In the genomic region with DNA sequence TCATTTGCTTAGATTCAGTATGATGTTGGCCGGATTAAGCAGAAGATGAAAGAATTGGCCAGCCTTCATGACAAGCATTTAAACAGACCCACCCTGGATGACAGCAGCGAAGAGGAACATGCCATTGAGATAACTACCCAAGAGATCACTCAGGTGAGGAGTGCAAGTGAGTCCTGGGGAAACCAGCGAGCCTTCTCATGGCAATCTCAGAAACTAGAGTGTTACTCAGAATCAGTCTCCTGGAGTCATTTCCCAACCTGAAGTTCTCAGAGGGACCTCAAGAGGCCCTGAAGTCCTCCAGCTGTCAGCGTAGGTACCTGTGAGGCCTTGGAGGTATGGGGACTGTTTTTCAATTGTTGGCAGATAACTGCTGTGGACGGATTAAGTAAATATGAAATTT, we compare ENCODE assay signal across 20 cellular contexts. TPM values are rescaled to one million over a fixed set of nuclear protein-coding genes. Genes with fewer than 3 reads are reported as not detected.
DNase-seq lines count a peak whose midpoint lies in the region; ATAC-seq and TF ChIP-seq lines count a peak whose summit lies in the region.
"Had no signal": no experiment of that assay in that cellular context is flagged by ENCODE, and none has a peak within 500 bp of the region (broad histone marks: within the 10 kb centered on the region; RNA-seq: fewer than 3 reads in every experiment).

No MANE protein-coding gene starts in this region.

- no peaks in the 10 kb centered on the region for H3K9me3 ChIP-seq in CD8-positive, alpha-beta T cell (ENCODE audit: low read length)
- no peaks in the 10 kb centered on the region for H3K9me3 ChIP-seq in lower lobe of right lung
- H3K9me3 ChIP-seq: SJSA1 had no signal

- H3K4me3 Mint-ChIP-seq in CD8-positive, alpha-beta T cell, result no peak overlapping the region
- H3K4me3 Mint-ChIP-seq in WTC11, result peak overlapping the region; percentile 24; the same call in 1 of the 2 replicates
- H3K4me3 Mint-ChIP-seq: B cell; CD4-positive, alpha-beta T cell had no signal

- POLR2A ChIA-PET in CD8-positive, alpha-beta T cell (lab: Charles Lee), result no interaction called here
- POLR2A ChIA-PET in WTC11 (lab: Charles Lee), result no interaction called here

- H3K27me3 ChIP-seq in CD8-positive, alpha-beta T cell (ENCODE audit: insufficient read depth, low read length), result no peaks in the 10 kb centered on the region
- H3K27me3 ChIP-seq in lower lobe of right lung (ENCODE audit: low read depth), result no peaks in the 10 kb centered on the region
- H3K27me3 ChIP-seq: SJSA1 had no signal

- peaks cover 4% of the 10 kb centered on the region for H3K4me1 ChIP-seq in CD8-positive, alpha-beta T cell (ENCODE audit: insufficient read depth, low read length)
- H3K4me1 ChIP-seq in lower lobe of right lung, result peaks cover 12% of the 10 kb centered on the region
- H3K4me1 ChIP-seq: SJSA1 had no signal

- no peak for ATAC-seq in CD8-positive, alpha-beta T cell
- ATAC-seq in WTC11, result no peak
- ATAC-seq in lower lobe of right lung, result peak; percentile 54 to 68
- ATAC-seq in HG02981 (IDR thresholded peaks at IDR 0.05; ENCODE audit: unreplicated experiment), result no peak
- no peak for ATAC-seq in GM21737 (IDR thresholded peaks at IDR 0.05; ENCODE audit: unreplicated experiment)

- peak overlapping the region; percentile 78 for H3K27ac Mint-ChIP-seq in CD8-positive, alpha-beta T cell
- H3K27ac Mint-ChIP-seq in WTC11, result peak overlapping the region; percentile 96
- H3K27ac Mint-ChIP-seq: B cell, IgD-negative memory B cell had no signal

- no peak overlapping the region for H3K27ac ChIP-seq in CD8-positive, alpha-beta T cell (ENCODE audit: low read depth, low read length)
- peak overlapping the region; percentile 0 for H3K27ac ChIP-seq in lower lobe of right lung
- H3K27ac ChIP-seq: GM23248, RWPE1, SJSA1 had no signal

- no peak for TF ChIP-seq CTCF in CD8-positive, alpha-beta T cell (IDR thresholded peaks at IDR 0.05)
- TF ChIP-seq CTCF in GM12865 (IDR thresholded peaks at IDR 0.05; ENCODE audit: insufficient read depth, low read depth, low read length, missing control alignments) (no peak), WTC11 (IDR thresholded peaks at IDR 0.05) (no peak), lower lobe of right lung (IDR thresholded peaks at IDR 0.05) (no peak)

- peaks cover 27% of the 10 kb centered on the region for H3K36me3 ChIP-seq in CD8-positive, alpha-beta T cell (ENCODE audit: insufficient read depth, low read length)
- peaks cover 67% of the 10 kb centered on the region for H3K36me3 ChIP-seq in lower lobe of right lung

- peaks cover 73% of the 10 kb centered on the region for H3K36me3 Mint-ChIP-seq in CD8-positive, alpha-beta T cell
- peaks cover 35% of the 10 kb centered on the region for H3K36me3 Mint-ChIP-seq in WTC11

- CTCF ChIA-PET in CD8-positive, alpha-beta T cell (lab: Charles Lee), result interaction anchor here (2.0 kb wide), 1 partner anchor 17 kb away, joined by 5 read pairs; a partner anchor contains a TSS
- CTCF ChIA-PET in WTC11 (lab: Charles Lee), result interaction anchor here (0.9 to 1.9 kb wide), 3 partner anchors 16 to 18 kb away, joined by 4 to 5 read pairs (median 4); a partner anchor contains a TSS

- peaks cover 26% of the 10 kb centered on the region for H3K4me1 Mint-ChIP-seq in CD8-positive, alpha-beta T cell (ENCODE audit: low read depth)
- peaks cover 80% of the 10 kb centered on the region for H3K4me1 Mint-ChIP-seq in WTC11

- intact Hi-C loops in CD8-positive, alpha-beta T cell (cut with DNase I, micrococcal nuclease), result no loop called here
- intact Hi-C loops in lower lobe of right lung (cut with DNase I), result no loop called here

- H3K27me3 Mint-ChIP-seq in CD8-positive, alpha-beta T cell (ENCODE audit: low read depth), result no peaks in the 10 kb centered on the region
- H3K27me3 Mint-ChIP-seq in WTC11 (ENCODE audit: low read depth), result no peaks in the 10 kb centered on the region
- H3K27me3 Mint-ChIP-seq: B cell; CD4-positive, alpha-beta T cell had no signal

- DNase-seq in CD8-positive, alpha-beta T cell, result no peak
- DNase-seq in GM12865 (ENCODE audit: low read depth) (peak; percentile 20), WTC11 (ENCODE audit: low spot score) (no peak), lower lobe of right lung (no peak), HK-2 (ENCODE audit: unreplicated experiment) (no peak)
- DNase-seq: CD4-positive, alpha-beta T cell; DND-41; GDM1; GM23248; NCI-H1417; NCI-H2081 treated with DMSO at 0.1 percent for 48 hours; NCI-H226; NCI-H526; NK-92 treated with Interleukin-12 subunit alpha and Interleukin-12 subunit beta, amount 100 ng/mL, for 24 hours had no signal

- H3K9me3 Mint-ChIP-seq in CD8-positive, alpha-beta T cell, result no peaks in the 10 kb centered on the region
- H3K9me3 Mint-ChIP-seq in WTC11, result no peaks in the 10 kb centered on the region
- H3K9me3 Mint-ChIP-seq: CD4-positive, alpha-beta T cell; IgD-negative memory B cell had no signal

- H3K4me3 ChIP-seq in CD8-positive, alpha-beta T cell (ENCODE audit: low read depth, low read length), result no peak overlapping the region
- H3K4me3 ChIP-seq in GM12865 (ENCODE audit: low read depth, low read length), result no peak overlapping the region
- no peak overlapping the region for H3K4me3 ChIP-seq in lower lobe of right lung
- H3K4me3 ChIP-seq: GM23248, SJSA1 had no signal

TF ChIP-seq in WTC11, 78 proteins besides CTCF, POLR2A, EP300 and RAD21:
- TF ChIP-seq, protein P1, sequence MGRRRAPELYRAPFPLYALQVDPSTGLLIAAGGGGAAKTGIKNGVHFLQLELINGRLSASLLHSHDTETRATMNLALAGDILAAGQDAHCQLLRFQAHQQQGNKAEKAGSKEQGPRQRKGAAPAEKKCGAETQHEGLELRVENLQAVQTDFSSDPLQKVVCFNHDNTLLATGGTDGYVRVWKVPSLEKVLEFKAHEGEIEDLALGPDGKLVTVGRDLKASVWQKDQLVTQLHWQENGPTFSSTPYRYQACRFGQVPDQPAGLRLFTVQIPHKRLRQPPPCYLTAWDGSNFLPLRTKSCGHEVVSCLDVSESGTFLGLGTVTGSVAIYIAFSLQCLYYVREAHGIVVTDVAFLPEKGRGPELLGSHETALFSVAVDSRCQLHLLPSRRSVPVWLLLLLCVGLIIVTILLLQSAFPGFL (CRISPR knock-in tag; IDR thresholded peaks at IDR 0.05; ENCODE audit: borderline replicate concordance), result no peak
- TF ChIP-seq ZNF219 (CRISPR knock-in tag; IDR thresholded peaks at IDR 0.05; ENCODE audit: borderline replicate concordance), result no peak
- TF ChIP-seq, protein P2, sequence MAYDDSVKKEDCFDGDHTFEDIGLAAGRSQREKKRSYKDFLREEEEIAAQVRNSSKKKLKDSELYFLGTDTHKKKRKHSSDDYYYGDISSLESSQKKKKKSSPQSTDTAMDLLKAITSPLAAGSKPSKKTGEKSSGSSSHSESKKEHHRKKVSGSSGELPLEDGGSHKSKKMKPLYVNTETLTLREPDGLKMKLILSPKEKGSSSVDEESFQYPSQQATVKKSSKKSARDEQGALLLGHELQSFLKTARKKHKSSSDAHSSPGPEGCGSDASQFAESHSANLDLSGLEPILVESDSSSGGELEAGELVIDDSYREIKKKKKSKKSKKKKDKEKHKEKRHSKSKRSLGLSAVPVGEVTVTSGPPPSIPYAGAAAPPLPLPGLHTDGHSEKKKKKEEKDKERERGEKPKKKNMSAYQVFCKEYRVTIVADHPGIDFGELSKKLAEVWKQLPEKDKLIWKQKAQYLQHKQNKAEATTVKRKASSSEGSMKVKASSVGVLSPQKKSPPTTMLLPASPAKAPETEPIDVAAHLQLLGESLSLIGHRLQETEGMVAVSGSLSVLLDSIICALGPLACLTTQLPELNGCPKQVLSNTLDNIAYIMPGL (CRISPR knock-in tag; IDR thresholded peaks at IDR 0.05), result no peak
- no peak for TF ChIP-seq ZNF121 (CRISPR knock-in tag; IDR thresholded peaks at IDR 0.05)
- TF ChIP-seq FOXK1 (CRISPR knock-in tag; IDR thresholded peaks at IDR 0.05), result no peak
- no peak for TF ChIP-seq GABPB1 (CRISPR knock-in tag; IDR thresholded peaks at IDR 0.05)
- TF ChIP-seq ETV6 (CRISPR knock-in tag; IDR thresholded peaks at IDR 0.05), result no peak
- no peak for TF ChIP-seq OVOL2 (CRISPR knock-in tag; IDR thresholded peaks at IDR 0.05; ENCODE audit: borderline replicate concordance)
- no peak for TF ChIP-seq GTF2I (CRISPR knock-in tag; conservative IDR thresholded peaks at IDR 0.05)
- no peak for TF ChIP-seq KAT7 (CRISPR knock-in tag; IDR thresholded peaks at IDR 0.05; ENCODE audit: borderline replicate concordance)
- no peak for TF ChIP-seq ATF1 (CRISPR knock-in tag; IDR thresholded peaks at IDR 0.05)
- no peak for TF ChIP-seq CBFB (CRISPR knock-in tag; IDR thresholded peaks at IDR 0.05; ENCODE audit: low read depth)
- TF ChIP-seq RELA (CRISPR knock-in tag; IDR thresholded peaks at IDR 0.05; ENCODE audit: borderline replicate concordance), result no peak
- TF ChIP-seq, protein P3, sequence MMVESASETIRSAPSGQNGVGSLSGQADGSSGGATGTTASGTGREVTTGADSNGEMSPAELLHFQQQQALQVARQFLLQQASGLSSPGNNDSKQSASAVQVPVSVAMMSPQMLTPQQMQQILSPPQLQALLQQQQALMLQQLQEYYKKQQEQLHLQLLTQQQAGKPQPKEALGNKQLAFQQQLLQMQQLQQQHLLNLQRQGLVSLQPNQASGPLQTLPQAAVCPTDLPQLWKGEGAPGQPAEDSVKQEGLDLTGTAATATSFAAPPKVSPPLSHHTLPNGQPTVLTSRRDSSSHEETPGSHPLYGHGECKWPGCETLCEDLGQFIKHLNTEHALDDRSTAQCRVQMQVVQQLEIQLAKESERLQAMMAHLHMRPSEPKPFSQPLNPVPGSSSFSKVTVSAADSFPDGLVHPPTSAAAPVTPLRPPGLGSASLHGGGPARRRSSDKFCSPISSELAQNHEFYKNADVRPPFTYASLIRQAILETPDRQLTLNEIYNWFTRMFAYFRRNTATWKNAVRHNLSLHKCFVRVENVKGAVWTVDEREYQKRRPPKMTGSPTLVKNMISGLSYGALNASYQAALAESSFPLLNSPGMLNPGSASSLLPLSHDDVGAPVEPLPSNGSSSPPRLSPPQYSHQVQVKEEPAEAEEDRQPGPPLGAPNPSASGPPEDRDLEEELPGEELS (CRISPR knock-in tag; IDR thresholded peaks at IDR 0.05), result no peak
- TF ChIP-seq PRRX2 (CRISPR knock-in tag; IDR thresholded peaks at IDR 0.05), result no peak

RNA-seq across cellular contexts. Expression of a gene that starts 16.9 kb away (rescaled TPM):
- 100 to 1,000 TPM; 161 to 177 TPM for total RNA-seq in CD8-positive, alpha-beta T cell
- total RNA-seq in WTC11 (2021), result 89.1 to 116 TPM (median 113 TPM) in 3 replicates
- total RNA-seq in lower lobe of right lung, result 67.8 TPM

RNA-seq across cellular contexts. Expression of a gene that starts 24.6 kb away (rescaled TPM):
- 10 to 100 TPM; 46.9 to 58.3 TPM for total RNA-seq in CD8-positive, alpha-beta T cell
- 35.3 to 39.9 TPM (median 35.8 TPM) in 3 replicates for total RNA-seq in WTC11 (2021)
- 40.6 TPM for total RNA-seq in lower lobe of right lung

Comparison
In these comparisons a context has a peak if more than half of its experiments do, and no peak if none do; other contexts are left out.
1. ATAC-seq: peak in lower lobe of right lung (2 of 2); none in CD8-positive, alpha-beta T cell (single experiment), WTC11 (single experiment), HG02981 (single experiment) and GM21737 (single experiment).